ENCODE assay signal across 6 cellular contexts in the genomic region with DNA sequence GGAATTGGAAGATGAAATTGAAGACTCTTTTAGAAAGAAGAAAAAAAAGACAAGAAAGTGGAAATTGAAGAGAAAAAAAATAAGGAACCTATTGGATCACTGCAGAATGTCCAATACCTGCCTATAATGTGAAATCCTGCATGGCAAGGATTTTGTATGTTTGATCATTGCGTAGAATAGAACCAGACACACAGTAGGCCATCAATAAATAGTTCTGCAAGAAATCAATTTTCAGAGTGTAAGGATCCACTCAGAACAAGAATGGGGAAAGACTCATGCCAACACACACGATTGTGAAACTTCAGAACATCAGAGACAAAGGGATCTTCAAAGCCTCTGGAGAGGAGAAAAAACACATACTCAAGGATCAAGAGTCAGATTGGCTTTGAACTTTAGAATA.
"Had no signal": no experiment of that assay in that cellular context is flagged by ENCODE, and none has a peak within 500 bp of the region (broad histone marks: within the 10 kb centered on the region; RNA-seq: fewer than 3 reads in every experiment).

No MANE protein-coding gene starts in this region.

- ATAC-seq: HCT116 had no signal

- FAIRE-seq: HTR-8/SVneo had no signal

- DNase-seq: GM23248, GOT3, H7, HFFc6 had no signal
